Comparison of ENCODE assay signal across 8 cellular contexts in genomic region chr7:72879737-72880215, GRCh38. TPM values are rescaled to one million over a fixed set of nuclear protein-coding genes. Genes with fewer than 3 reads are reported as not detected.
A peak's percentile ranks its signal among the peaks of the same experiment; 100 is the strongest.
DNase-seq lines count a peak whose midpoint lies in the region; ATAC-seq and TF ChIP-seq lines count a peak whose summit lies in the region.
"Not testable (repeated sequence)": the region's sequence is repeated elsewhere in the genome, so short reads cannot be mapped to it uniquely, and the experiment has no call there.

No MANE protein-coding gene starts in this region.

- peak overlapping the region; percentile 94 for H3K27ac Mint-ChIP-seq in activated CD4-positive, alpha-beta memory T cell treated with anti-CD3 and anti-CD28 coated beads for 36 hours

- H3K27me3 ChIP-seq in testis: not testable (repeated sequence)

- H3K4me1 Mint-ChIP-seq in activated CD4-positive, alpha-beta memory T cell treated with anti-CD3 and anti-CD28 coated beads for 36 hours (ENCODE audit: low read depth): peaks cover 12% of the 10 kb centered on the region

- H3K36me3 ChIP-seq in testis (ENCODE audit: low read depth, missing control alignments): not testable (repeated sequence)

- H3K4me3 Mint-ChIP-seq in activated CD4-positive, alpha-beta memory T cell treated with anti-CD3 and anti-CD28 coated beads for 36 hours: peak overlapping the region; percentile 97

- not testable (repeated sequence) for H3K9me3 Mint-ChIP-seq in activated CD4-positive, alpha-beta memory T cell treated with anti-CD3 and anti-CD28 coated beads for 36 hours

- not testable (repeated sequence) for H3K9me3 ChIP-seq in testis

- not testable (repeated sequence) for TF ChIP-seq POLR2A in testis (IDR thresholded peaks at IDR 0.05)

- H3K27ac ChIP-seq in testis: peak overlapping the region; percentile 85 to 88

- DNase-seq in Daoy (ENCODE audit: low read depth): peak; percentile 77
- peak; percentile 90 for DNase-seq in NOMO-1 treated with dmso at 0.1 percent for 144 hours (lab: John Stamatoyannopoulos, UW; ENCODE audit: unreplicated experiment)
- DNase-seq in activated CD4-positive, alpha-beta memory T cell treated with anti-CD3 and anti-CD28 coated beads for 36 hours: peak; percentile 64
- peak; percentile 30 for DNase-seq in cerebellum (ENCODE audit: low spot score)
- peak; percentile 42 for DNase-seq in pons (ENCODE audit: low spot score)
- peak; percentile 77 for DNase-seq in testis

- 0% methylated on average over 12 to 27 of the region's 35 CpGs for WGBS in testis, 2 donors

- H3K4me3 ChIP-seq in iPS-11a (ENCODE audit: low read depth, low read length) (peak overlapping the region; percentile 81), testis (peak overlapping the region; percentile 65 to 78)

- peak; percentile 15 for ATAC-seq in HG02981 (IDR thresholded peaks at IDR 0.05; ENCODE audit: unreplicated experiment)

- H3K27me3 Mint-ChIP-seq in activated CD4-positive, alpha-beta memory T cell treated with anti-CD3 and anti-CD28 coated beads for 36 hours: not testable (repeated sequence)

- H3K4me1 ChIP-seq in testis: not testable (repeated sequence)

- intact Hi-C loops in activated CD4-positive, alpha-beta memory T cell treated with anti-CD3 and anti-CD28 coated beads for 36 hours (cut with micrococcal nuclease): loop anchor here (2.0 kb wide), 1 partner anchor 51 kb away; the partner anchor contains the start of gene TYW1B
- intact Hi-C loops in testis (cut with DNase I; ENCODE audit: low total_unique reads): not testable (repeated sequence)

- not testable (repeated sequence) for TF ChIP-seq CTCF in testis (IDR thresholded peaks at IDR 0.05)

- CTCF ChIA-PET in activated CD4-positive, alpha-beta memory T cell treated with anti-CD3 and anti-CD28 coated beads for 36 hours (lab: Charles Lee): not testable (repeated sequence)

- peaks cover 14% of the 10 kb centered on the region for H3K36me3 Mint-ChIP-seq in activated CD4-positive, alpha-beta memory T cell treated with anti-CD3 and anti-CD28 coated beads for 36 hours

- POLR2A ChIA-PET in activated CD4-positive, alpha-beta memory T cell treated with anti-CD3 and anti-CD28 coated beads for 36 hours (lab: Charles Lee): not testable (repeated sequence)

RNA-seq across cellular contexts. Expression of gene POM121, which starts 45.1 kb away (rescaled TPM):
- 6.7 and 7.1 TPM in 2 replicates for total RNA-seq in Daoy (2014; rRNA removed; shearing (Covaris generic))
- total RNA-seq in activated CD4-positive, alpha-beta memory T cell treated with anti-CD3 and anti-CD28 coated beads for 36 hours: 10 to 100 TPM; 46.4 to 49.5 TPM
- total RNA-seq in cerebellum (9.3 TPM), testis (10 to 100 TPM; 48.3 to 51.2 TPM)
- 49.7 TPM for polyA plus RNA-seq in testis (ENCODE audit: insufficient read depth, low read depth, low replicate concordance)

RNA-seq across cellular contexts. Expression of gene TYW1B, which starts 51.8 kb away (rescaled TPM):
- total RNA-seq in Daoy (2014; rRNA removed; shearing (Covaris generic)): 1.9 and 4.5 TPM in 2 replicates
- 1 to 10 TPM; 2.9 to 3.8 TPM for total RNA-seq in activated CD4-positive, alpha-beta memory T cell treated with anti-CD3 and anti-CD28 coated beads for 36 hours
- 3.9 TPM for total RNA-seq in cerebellum
- total RNA-seq in testis: 10 to 100 TPM in 1 of 2 donors, 1 to 10 TPM in 1; 8.9 to 11.3 TPM
- polyA plus RNA-seq in testis (ENCODE audit: insufficient read depth, low read depth, low replicate concordance): 10.5 TPM

Comparison
In these comparisons a context has a peak if more than half of its experiments do, and no peak if none do; other contexts are left out.
1. Peak in every context shown above with its lines: DNase-seq, ATAC-seq, H3K4me3 ChIP-seq and H3K27ac ChIP-seq.
2. DNase-seq: peak in every context shown above with its lines; median percentile 90 in NOMO-1 treated with dmso at 0.1 percent for 144 hours; 77 in Daoy; 77 in testis; 64 in activated CD4-positive, alpha-beta memory T cell treated with anti-CD3 and anti-CD28 coated beads for 36 hours; 42 in pons; 30 in cerebellum.